In genomic region chr5:1514027-1514818, GRCh38 we compare ENCODE assay signal across 10 cellular contexts. TPM values are rescaled to one million over a fixed set of nuclear protein-coding genes. Genes with fewer than 3 reads are reported as not detected.
A peak's percentile ranks its signal among the peaks of the same experiment; 100 is the strongest.
DNase-seq lines count a peak whose midpoint lies in the region; ATAC-seq and TF ChIP-seq lines count a peak whose summit lies in the region.
"Had no signal": no experiment of that assay in that cellular context is flagged by ENCODE, and none has a peak within 500 bp of the region (broad histone marks: within the 10 kb centered on the region; RNA-seq: fewer than 3 reads in every experiment).

No MANE protein-coding gene starts in this region.

- H3K4me1 ChIP-seq in DND-41 (ENCODE audit: insufficient read depth, low read length) (peaks cover 4% of the 10 kb centered on the region), iPS-15b (ENCODE audit: control insufficient read depth, insufficient read depth, low read length) (peaks cover 24% of the 10 kb centered on the region)
- H3K4me1 ChIP-seq: pancreas had no signal

- no peaks in the 10 kb centered on the region for H3K27me3 Mint-ChIP-seq in T-helper 17 cell
- H3K27me3 Mint-ChIP-seq: activated CD4-positive, alpha-beta T cell treated with anti-CD3 and anti-CD28 coated beads, Interleukin-2, amount 10 ng/mL, durations not matched to agents 7 days and 5 days had no signal

- peaks cover 100% of the 10 kb centered on the region for H3K79me2 ChIP-seq in DND-41 (ENCODE audit: insufficient read depth, low read length)

- no peak for TF ChIP-seq CTCF in DND-41 (IDR thresholded peaks at IDR 0.05; ENCODE audit: borderline replicate concordance, extremely low read depth, low read length, poor library complexity, severe bottlenecking)

- no peak overlapping the region for H3K4me3 Mint-ChIP-seq in T-helper 17 cell
- H3K4me3 Mint-ChIP-seq: activated CD4-positive, alpha-beta T cell treated with anti-CD3 and anti-CD28 coated beads, Interleukin-2, amount 10 ng/mL, durations not matched to agents 7 days and 5 days had no signal

- intact Hi-C loops in sciatic nerve (cut with DNase I), result no loop called here

- H3K9ac ChIP-seq in DND-41 (ENCODE audit: low read depth, low read length) (no peak overlapping the region), iPS-15b (ENCODE audit: low read depth, low read length) (peak overlapping the region; percentile 83)

- peaks cover 26% of the 10 kb centered on the region for H3K4me1 Mint-ChIP-seq in T-helper 17 cell

- H3K4me3 ChIP-seq in DND-41 (ENCODE audit: low read depth in 1 of 2, low read length in 2 of 2) (no peak overlapping the region), iPS-15b (ENCODE audit: low read depth, low read length) (peak overlapping the region; percentile 41)
- H3K4me3 ChIP-seq: pancreas had no signal

- peaks cover 88% of the 10 kb centered on the region for H3K36me3 ChIP-seq in DND-41 (ENCODE audit: insufficient read depth, low read length)
- peaks cover 65% of the 10 kb centered on the region for H3K36me3 ChIP-seq in iPS-15b (ENCODE audit: control insufficient read depth, insufficient read depth, low read length)
- H3K36me3 ChIP-seq: pancreas had no signal

- no peak overlapping the region for H2AFZ ChIP-seq in DND-41 (ENCODE audit: low read depth, low read length)

- no peak overlapping the region for H3K27ac Mint-ChIP-seq in T-helper 17 cell
- H3K27ac Mint-ChIP-seq: activated CD4-positive, alpha-beta T cell treated with anti-CD3 and anti-CD28 coated beads, Interleukin-2, amount 10 ng/mL, durations not matched to agents 7 days and 5 days had no signal

- H3K4me2 ChIP-seq in DND-41 (ENCODE audit: insufficient read depth, low read length), result no peak overlapping the region

- H3K27ac ChIP-seq in DND-41 (ENCODE audit: low read length), result no peak overlapping the region
- H3K27ac ChIP-seq: pancreas had no signal

- peaks cover 89% of the 10 kb centered on the region for H4K20me1 ChIP-seq in DND-41 (ENCODE audit: insufficient read depth, low read length)

- H3K27me3 ChIP-seq in DND-41 (ENCODE audit: insufficient read depth, low read length, poor library complexity) (no peaks in the 10 kb centered on the region), iPS-15b (ENCODE audit: control insufficient read depth, insufficient read depth, low read length) (no peaks in the 10 kb centered on the region)
- H3K27me3 ChIP-seq: pancreas had no signal

- DNase-seq in DND-41, result peak; percentile 2
- DNase-seq in T-helper 17 cell, result peak in 2 of 3 donors; percentile 5
- peak; percentile 51 for DNase-seq in sciatic nerve (ENCODE audit: low spot score)
- no peak for DNase-seq in RKO (ENCODE audit: low spot score)
- no peak for DNase-seq in inferior parietal cortex (ENCODE audit: extremely low spot score)
- no peak for DNase-seq in HPDE6-E6E7 (ENCODE audit: extremely low spot score)
- DNase-seq: activated CD4-positive, alpha-beta T cell treated with anti-CD3 and anti-CD28 coated beads, Interleukin-2, amount 10 ng/mL, durations not matched to agents 7 days and 5 days had no signal

- no peaks in the 10 kb centered on the region for H3K36me3 Mint-ChIP-seq in T-helper 17 cell (ENCODE audit: low read depth)

- no peaks in the 10 kb centered on the region for H3K9me3 ChIP-seq in DND-41 (ENCODE audit: insufficient read depth, low read length, severe bottlenecking)
- H3K9me3 ChIP-seq in T-helper 17 cell (ENCODE audit: control insufficient read depth, low read length, poor library complexity, severe bottlenecking), result no peaks in the 10 kb centered on the region
- no peaks in the 10 kb centered on the region for H3K9me3 ChIP-seq in iPS-15b (ENCODE audit: control insufficient read depth, insufficient read depth, low read length)
- H3K9me3 ChIP-seq: pancreas had no signal

- ATAC-seq in DND-41 (ENCODE audit: insufficient read depth, low read depth) (no peak), T-helper 17 cell (no peak), sciatic nerve (no peak), HG02588 (IDR thresholded peaks at IDR 0.05; ENCODE audit: unreplicated experiment) (no peak)
- ATAC-seq: pancreas had no signal

RNA-seq across cellular contexts. Expression of gene LPCAT1, which starts 9.5 kb away (rescaled TPM):
- total RNA-seq in T-helper 17 cell (10 to 100 TPM; 23.4 to 24.8 TPM), sciatic nerve (44.4 TPM)

Comparison
In these comparisons a context has a peak if more than half of its experiments do, and no peak if none do; other contexts are left out.
1. DNase-seq: peak in DND-41 (single experiment), T-helper 17 cell (2 of 3) and sciatic nerve (single experiment); none in RKO (single experiment), inferior parietal cortex (single experiment) and HPDE6-E6E7 (single experiment).